Comparison of ENCODE assay signal across 19 cellular contexts in genomic region chr17:72219136-72219823, GRCh38.
DNase-seq lines count a peak whose midpoint lies in the region; ATAC-seq and TF ChIP-seq lines count a peak whose summit lies in the region.
"Had no signal": no experiment of that assay in that cellular context is flagged by ENCODE, and none has a peak within 500 bp of the region (broad histone marks: within the 10 kb centered on the region; RNA-seq: fewer than 3 reads in every experiment).

No MANE protein-coding gene starts in this region.

- no peaks in the 10 kb centered on the region for H3K36me3 ChIP-seq in SJCRH30
- no peaks in the 10 kb centered on the region for H3K36me3 ChIP-seq in hepatocyte (replicated peaks; ENCODE audit: insufficient read depth, low read depth)
- H3K36me3 ChIP-seq in neuronal stem cell (replicated peaks in 1 of 2; ENCODE audit: control insufficient read depth in 2 of 2, insufficient read depth in 2 of 2, low read length in 2 of 2) = no peaks in the 10 kb centered on the region
- H3K36me3 ChIP-seq: heart left ventricle, SJSA1, vagina had no signal

- H3K4me1 ChIP-seq in SJCRH30 (peaks cover 14% of the 10 kb centered on the region), hepatocyte (ENCODE audit: insufficient read depth) (peaks cover 22% of the 10 kb centered on the region), neuronal stem cell (ENCODE audit: control insufficient read depth in 2 of 2, insufficient read depth in 1 of 2, low read depth in 1 of 2, low read length in 2 of 2) (peaks cover 2 to 29% of the 10 kb centered on the region in 2 donors)
- H3K4me1 ChIP-seq: SJSA1, vagina had no signal

- no peak overlapping the region for H3K27ac Mint-ChIP-seq in activated CD4-positive, alpha-beta T cell treated with anti-CD3 and anti-CD28 coated beads, Interleukin-2, amount 10 ng/mL, durations not matched to agents 7 days and 5 days
- H3K27ac Mint-ChIP-seq: memory B cell; stimulated activated effector memory CD8-positive, alpha-beta T cell treated with anti-CD3 and anti-CD28 coated beads, Interleukin-12 subunit alpha, Interleukin-12 subunit beta, amount 100 ng/mL, for 72 hours had no signal

- no peak overlapping the region for H3K4me3 Mint-ChIP-seq in activated CD4-positive, alpha-beta T cell treated with anti-CD3 and anti-CD28 coated beads, Interleukin-2, amount 10 ng/mL, durations not matched to agents 7 days and 5 days
- H3K4me3 Mint-ChIP-seq: memory B cell; stimulated activated effector memory CD8-positive, alpha-beta T cell treated with anti-CD3 and anti-CD28 coated beads, Interleukin-12 subunit alpha, Interleukin-12 subunit beta, amount 100 ng/mL, for 72 hours had no signal

- CTCF ChIA-PET in activated CD4-positive, alpha-beta T cell treated with anti-CD3 and anti-CD28 coated beads, Interleukin-2, amount 10 ng/mL, durations not matched to agents 7 days and 5 days (lab: Charles Lee) = no interaction called here

- H3K4me1 Mint-ChIP-seq in activated CD4-positive, alpha-beta T cell treated with anti-CD3 and anti-CD28 coated beads, Interleukin-2, amount 10 ng/mL, durations not matched to agents 7 days and 5 days = no peaks in the 10 kb centered on the region
- H3K4me1 Mint-ChIP-seq: memory B cell; stimulated activated effector memory CD8-positive, alpha-beta T cell treated with anti-CD3 and anti-CD28 coated beads, Interleukin-12 subunit alpha, Interleukin-12 subunit beta, amount 100 ng/mL, for 72 hours had no signal

- peak overlapping the region; percentile 70 for H2BK5ac ChIP-seq in neuronal stem cell (ENCODE audit: low read length)

- ATAC-seq in GM19397 (IDR thresholded peaks at IDR 0.05; ENCODE audit: unreplicated experiment) = no peak
- ATAC-seq: GM12878; heart left ventricle; stimulated activated effector memory CD8-positive, alpha-beta T cell treated with anti-CD3 and anti-CD28 coated beads, Interleukin-12 subunit alpha, Interleukin-12 subunit beta, amount 100 ng/mL, for 72 hours had no signal

- peaks cover 9% of the 10 kb centered on the region for H3K27me3 ChIP-seq in SJCRH30
- peaks cover 34% of the 10 kb centered on the region for H3K27me3 ChIP-seq in hepatocyte
- peaks cover 0 to 36% (median 0%) of the 10 kb centered on the region in 3 experiments for H3K27me3 ChIP-seq in neuronal stem cell (ENCODE audit: control insufficient read depth in 3 of 3, insufficient read depth in 3 of 3, low read depth in 1 of 3, low read length in 3 of 3)
- H3K27me3 ChIP-seq: SJSA1, vagina had no signal

- no peaks in the 10 kb centered on the region for H3K9me3 Mint-ChIP-seq in activated CD4-positive, alpha-beta T cell treated with anti-CD3 and anti-CD28 coated beads, Interleukin-2, amount 10 ng/mL, durations not matched to agents 7 days and 5 days
- H3K9me3 Mint-ChIP-seq: memory B cell had no signal

- peak overlapping the region; percentile 60 for H3K18ac ChIP-seq in neuronal stem cell (ENCODE audit: low read length)

- POLR2A ChIA-PET in activated CD4-positive, alpha-beta T cell treated with anti-CD3 and anti-CD28 coated beads, Interleukin-2, amount 10 ng/mL, durations not matched to agents 7 days and 5 days (lab: Charles Lee) = no interaction called here

- no peak overlapping the region for H4K91ac ChIP-seq in neuronal stem cell (ENCODE audit: low read depth, low read length, poor library complexity)

- H3K4me2 ChIP-seq in hepatocyte (peak overlapping the region; percentile 91), neuronal stem cell (ENCODE audit: insufficient read depth, low read length, poor library complexity, severe bottlenecking) (peak overlapping the region; percentile 68)

- H3K14ac ChIP-seq in neuronal stem cell (ENCODE audit: low read length) = no peak overlapping the region

- no peaks in the 10 kb centered on the region for H3K36me3 Mint-ChIP-seq in activated CD4-positive, alpha-beta T cell treated with anti-CD3 and anti-CD28 coated beads, Interleukin-2, amount 10 ng/mL, durations not matched to agents 7 days and 5 days (ENCODE audit: low read depth)
- H3K36me3 Mint-ChIP-seq: memory B cell; stimulated activated effector memory CD8-positive, alpha-beta T cell treated with anti-CD3 and anti-CD28 coated beads, Interleukin-12 subunit alpha, Interleukin-12 subunit beta, amount 100 ng/mL, for 72 hours had no signal

- no peak overlapping the region for H2BK15ac ChIP-seq in neuronal stem cell (ENCODE audit: low read length)

- H2AK5ac ChIP-seq in neuronal stem cell (ENCODE audit: low read depth, low read length) = peak overlapping the region; percentile 82

- H3K4ac ChIP-seq in neuronal stem cell (ENCODE audit: low read length) = no peak overlapping the region

- H3K9ac ChIP-seq in neuronal stem cell (ENCODE audit: low read depth, low read length, poor library complexity) = no peak overlapping the region

- peak overlapping the region; percentile 84 for H2BK120ac ChIP-seq in neuronal stem cell (ENCODE audit: low read depth, low read length)

- no peaks in the 10 kb centered on the region for H3K9me2 ChIP-seq in hepatocyte (replicated peaks; ENCODE audit: insufficient read depth)

- no peaks in the 10 kb centered on the region for H4K20me1 ChIP-seq in hepatocyte (ENCODE audit: insufficient read depth, poor library complexity, severe bottlenecking)

- DNase-seq in EL = peak; percentile 7
- DNase-seq in SJCRH30 = peak; percentile 83 to 91
- peak; percentile 36 for DNase-seq in hepatocyte (ENCODE audit: low spot score)
- peak; percentile 85 for DNase-seq in neuronal stem cell (ENCODE audit: low spot score)
- no peak for DNase-seq in T1000 (lab: John Stamatoyannopoulos, UW)
- DNase-seq in activated CD4-positive, alpha-beta T cell treated with anti-CD3 and anti-CD28 coated beads, Interleukin-2, amount 10 ng/mL, durations not matched to agents 7 days and 5 days = no peak
- DNase-seq in NCI-H187 treated with DMSO at 0.1 percent for 48 hours (lab: John Stamatoyannopoulos, UW) = no peak
- DNase-seq: activated naive CD4-positive, alpha-beta T cell; DMS79 treated with DMSO at 0.1 percent for 48 hours; heart left ventricle; NCI-H1694; posterior cingulate gyrus; stimulated activated CD4-positive, alpha-beta T cell treated with anti-CD3 and anti-CD28 coated beads, Interleukin-2, amount 100 ng/mL, for 48 hours had no signal

- no peaks in the 10 kb centered on the region for H3K9me3 ChIP-seq in SJCRH30 (replicated peaks)
- H3K9me3 ChIP-seq in hepatocyte (ENCODE audit: low read depth) = no peaks in the 10 kb centered on the region
- H3K9me3 ChIP-seq in neuronal stem cell (replicated peaks in 1 of 2; ENCODE audit: control insufficient read depth in 2 of 2, insufficient read depth in 1 of 2, low read depth in 1 of 2, low read length in 2 of 2) = no peaks in the 10 kb centered on the region
- H3K9me3 ChIP-seq: SJSA1, vagina had no signal

- no peak overlapping the region for H3K23ac ChIP-seq in neuronal stem cell (ENCODE audit: low read depth, low read length, poor library complexity)

- no peak overlapping the region for H2BK12ac ChIP-seq in neuronal stem cell (ENCODE audit: low read length)

- TF ChIP-seq CTCF in hepatocyte (IDR thresholded peaks at IDR 0.05; ENCODE audit: poor library complexity) = no peak

- no peak overlapping the region for H4K8ac ChIP-seq in neuronal stem cell (ENCODE audit: low read depth, low read length)

- H3K4me3 ChIP-seq in SJCRH30 = peak overlapping the region; percentile 39
- peak overlapping the region; percentile 27 for H3K4me3 ChIP-seq in hepatocyte
- H3K4me3 ChIP-seq in neuronal stem cell (ENCODE audit: low read length in 2 of 2) = no peak overlapping the region
- H3K4me3 ChIP-seq: GM12878, SJSA1, vagina had no signal

- no peaks in the 10 kb centered on the region for H3K79me2 ChIP-seq in hepatocyte

- H3K27me3 Mint-ChIP-seq in activated CD4-positive, alpha-beta T cell treated with anti-CD3 and anti-CD28 coated beads, Interleukin-2, amount 10 ng/mL, durations not matched to agents 7 days and 5 days = peaks cover 30% of the 10 kb centered on the region

- H2AFZ ChIP-seq in hepatocyte (peak overlapping the region; percentile 52), neuronal stem cell (ENCODE audit: low read length) (peak overlapping the region; percentile 68)

- 4% methylated on average over 20 of the region's 23 CpGs for WGBS in hepatocyte (ENCODE audit: low lambda C conversion rate, missing lambda C conversion rate)
- no CpG with 5 or more reads among the region's 23 CpGs for whole genome bisulfite sequencing in neuronal stem cell (ENCODE audit: extremely low coverage in 2 of 2, insufficient read length in 2 of 2, insufficient replicate concordance in 1 of 2), 2 donors

- H3K27ac ChIP-seq in SJCRH30 (no peak overlapping the region), hepatocyte (no peak overlapping the region), neuronal stem cell (replicated peaks; ENCODE audit: low read length) (peak overlapping the region; percentile 86)
- H3K27ac ChIP-seq: heart left ventricle, SJSA1, vagina had no signal

- H3K79me1 ChIP-seq in neuronal stem cell (ENCODE audit: low read depth, low read length) = no peaks in the 10 kb centered on the region

Comparison
In these comparisons a context has a peak if more than half of its experiments do, and no peak if none do; other contexts are left out.
1. DNase-seq: peak in EL (single experiment), SJCRH30 (2 of 2), hepatocyte (single experiment) and neuronal stem cell (single experiment); none in T1000 (single experiment), activated CD4-positive, alpha-beta T cell treated with anti-CD3 and anti-CD28 coated beads, Interleukin-2, amount 10 ng/mL, durations not matched to agents 7 days and 5 days (single experiment) and NCI-H187 treated with DMSO at 0.1 percent for 48 hours (single experiment).
2. H3K4me3 ChIP-seq: peak in SJCRH30 (single experiment) and hepatocyte (single experiment); none in neuronal stem cell (0 of 2).